Comparison of ENCODE assay signal across 10 cellular contexts in genomic region chr17:3556905-3557767, GRCh38. TPM values are rescaled to one million over a fixed set of nuclear protein-coding genes. Genes with fewer than 3 reads are reported as not detected.
A peak's percentile ranks its signal among the peaks of the same experiment; 100 is the strongest.
DNase-seq lines count a peak whose midpoint lies in the region; ATAC-seq, FAIRE-seq and TF ChIP-seq lines count a peak whose summit lies in the region.
"Had no signal": no experiment of that assay in that cellular context is flagged by ENCODE, and none has a peak within 500 bp of the region (broad histone marks: within the 10 kb centered on the region; RNA-seq: fewer than 3 reads in every experiment).

No MANE protein-coding gene starts in this region.

- H3K4me3 Mint-ChIP-seq in memory B cell: peak overlapping the region; percentile 71

- ATAC-seq in GM21515 (IDR thresholded peaks at IDR 0.05; ENCODE audit: unreplicated experiment): peak; percentile 12
- ATAC-seq in PC-3: no peak
- ATAC-seq in memory B cell (ENCODE audit: low read depth): peak; percentile 5

- TSS peak; percentile 78 for BruUV-seq in PC-3 (replicated peaks; lab: Mats Ljungman, UMichigan)

- H3K9me2 ChIP-seq in PC-3 (replicated peaks; ENCODE audit: low read length): no peaks in the 10 kb centered on the region

- no peak overlapping the region for H3K9ac ChIP-seq in BLaER1 treated with 17β-estradiol and CSF1 and Interleukin-3, amounts not matched to agents 10 nM and 100 nM
- H3K9ac ChIP-seq in PC-3 (ENCODE audit: low read length): peak overlapping the region; percentile 93

- H3K4me1 ChIP-seq in BLaER1 treated with 17β-estradiol and CSF1 and Interleukin-3, amounts not matched to agents 10 nM and 100 nM: peaks cover 8 to 41% (median 33%) of the 10 kb centered on the region in 10 experiments; a peak in 19 of 20 replicates
- peaks cover 33% of the 10 kb centered on the region for H3K4me1 ChIP-seq in PC-3 (ENCODE audit: insufficient read depth, low read length)

- no peaks in the 10 kb centered on the region for H3F3A ChIP-seq in PC-3 (ENCODE audit: low read length, unreplicated experiment)

- peak overlapping the region in 2 of 11 experiments; percentile 35 to 50; a peak in 3 of 22 replicates for H3K27ac ChIP-seq in BLaER1 treated with 17β-estradiol and CSF1 and Interleukin-3, amounts not matched to agents 10 nM and 100 nM
- H3K27ac ChIP-seq in PC-3 (ENCODE audit: low read length): peak overlapping the region; percentile 99

- no peak overlapping the region for H3K4me3 ChIP-seq in BLaER1 treated with 17β-estradiol and CSF1 and Interleukin-3, amounts not matched to agents 10 nM and 100 nM
- H3K4me3 ChIP-seq in PC-3 (ENCODE audit: low read length): 0 out of 2 replicates have a peak overlapping the region, but pooled peaks have one; percentile 5

- H3K9me3 Mint-ChIP-seq in memory B cell: no peaks in the 10 kb centered on the region

- peaks cover 31% of the 10 kb centered on the region for H3K4me1 Mint-ChIP-seq in memory B cell

- DNase-seq in PC-3: peak; percentile 13
- DNase-seq in memory B cell (ENCODE audit: low spot score in 2 of 2): peak in 1 of 2 donors; percentile 23
- DNase-seq in D721Med (ENCODE audit: insufficient read length, low spot score): no peak
- no peak for DNase-seq in KBM-7
- no peak for DNase-seq in NCI-H2029 treated with DMSO at 0.1 percent for 48 hours (lab: John Stamatoyannopoulos, UW)
- DNase-seq in activated CD4-positive, CD25-positive, alpha-beta regulatory T cell (lab: John Stamatoyannopoulos, UW): no peak
- DNase-seq: NCI-H1105 treated with DMSO at 0.1 percent for 48 hours had no signal

- no peaks in the 10 kb centered on the region for H3K79me2 ChIP-seq in PC-3 (ENCODE audit: low read length)

- no peaks in the 10 kb centered on the region for H3K9me3 ChIP-seq in BLaER1 treated with 17β-estradiol and CSF1 and Interleukin-3, amounts not matched to agents 10 nM and 100 nM (replicated peaks in 1 of 11)
- no peaks in the 10 kb centered on the region for H3K9me3 ChIP-seq in PC-3 (ENCODE audit: low read length)

- intact Hi-C loops in PC-3 (cut with micrococcal nuclease): no loop called here

- no peaks in the 10 kb centered on the region for H3K27me3 Mint-ChIP-seq in memory B cell

- H3K27me3 ChIP-seq in BLaER1 treated with 17β-estradiol and CSF1 and Interleukin-3, amounts not matched to agents 10 nM and 100 nM: no peaks in the 10 kb centered on the region
- no peaks in the 10 kb centered on the region for H3K27me3 ChIP-seq in PC-3 (ENCODE audit: low read length)

- POLR2A ChIA-PET in PC-3 (lab: Charles Lee; ENCODE audit: unreplicated experiment): no interaction called here

- H3K36me3 ChIP-seq in BLaER1 treated with 17β-estradiol and CSF1 and Interleukin-3, amounts not matched to agents 10 nM and 100 nM: no peaks in the 10 kb centered on the region
- H3K36me3 ChIP-seq in PC-3 (ENCODE audit: low read depth, low read length): no peaks in the 10 kb centered on the region

- TF ChIP-seq CTCF in PC-3 (conservative IDR thresholded peaks at IDR 0.05; ENCODE audit: low read depth, low read length): no peak
- no peak for TF ChIP-seq CTCF in D721Med (IDR thresholded peaks at IDR 0.05; ENCODE audit: insufficient read depth, missing control alignments)

- H2AFZ ChIP-seq in PC-3 (ENCODE audit: low read length): no peak overlapping the region

- in situ Hi-C loops in KBM-7 (cut with MboI; ENCODE audit: low pct_unique_long_range_greater_than_20kb, low sequenced_read_pairs): no loop called here

- H3K4me2 ChIP-seq in BLaER1 treated with 17β-estradiol and CSF1 and Interleukin-3, amounts not matched to agents 10 nM and 100 nM: peak overlapping the region in 10 of 11 experiments; percentile 36 to 72 (median 58); a peak in 18 of 22 replicates
- H3K4me2 ChIP-seq in PC-3 (ENCODE audit: low read length): peak overlapping the region; percentile 47

- no peaks in the 10 kb centered on the region for H3K36me3 Mint-ChIP-seq in memory B cell

- H4K20me1 ChIP-seq in BLaER1 treated with 17β-estradiol and CSF1 and Interleukin-3, amounts not matched to agents 10 nM and 100 nM: no peaks in the 10 kb centered on the region
- no peaks in the 10 kb centered on the region for H4K20me1 ChIP-seq in PC-3 (ENCODE audit: low read length)

- CTCF ChIA-PET in PC-3 (lab: Charles Lee): interaction anchor here (0.9 kb wide), 1 partner anchor 22 kb away, joined by 3 read pairs; no protein-coding TSS in a partner anchor

- no peak for FAIRE-seq in D721Med (lab: Jason Lieb, UNC)
- FAIRE-seq: colon had no signal

- peak overlapping the region; percentile 97 for H3K27ac Mint-ChIP-seq in memory B cell

RNA-seq across cellular contexts. Expression of gene TRPV3, which starts 0.5 kb away (rescaled TPM):
- total RNA-seq in PC-3 (2014; rRNA removed): 3.6 and 4.8 TPM in 2 replicates

RNA-seq across cellular contexts. Expression of gene TRPV1, which starts 52.1 kb away (rescaled TPM):
- total RNA-seq in PC-3 (2014; rRNA removed): 4.1 and 4.7 TPM in 2 replicates
